ENCODE assay signal across 17 cellular contexts in the genomic region with DNA sequence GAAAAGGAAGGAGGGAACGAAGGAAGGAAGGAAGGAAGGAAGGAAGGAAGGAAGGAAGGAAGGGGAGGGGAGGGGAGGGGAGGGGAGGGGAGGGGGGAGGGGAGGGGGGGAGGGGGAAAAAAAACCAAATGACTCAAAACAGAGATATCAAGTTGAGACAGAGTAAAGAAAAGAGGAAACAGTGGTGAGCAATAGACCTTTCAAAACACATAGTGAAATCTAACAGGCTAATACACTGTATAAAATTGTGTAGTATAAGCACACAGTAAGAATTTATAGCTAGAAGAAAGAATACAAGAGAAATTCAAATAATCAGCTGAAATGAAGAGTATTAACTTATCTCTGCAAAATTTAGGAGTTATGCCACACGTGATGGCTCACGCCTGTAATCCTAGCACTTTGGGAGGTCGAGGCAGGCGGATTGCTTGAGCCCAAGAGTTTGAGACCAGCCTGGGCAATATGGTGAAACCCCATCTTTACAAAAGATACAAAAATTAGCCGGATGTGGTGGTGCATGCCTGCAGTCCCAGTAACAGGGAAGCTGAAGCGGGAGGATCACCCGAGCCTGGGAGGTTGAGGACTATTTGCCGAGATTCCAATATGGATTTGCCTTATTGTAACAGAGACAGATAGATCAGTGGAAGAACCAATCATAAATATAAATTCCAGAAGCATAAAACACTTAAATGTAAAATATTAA. TPM values are rescaled to one million over a fixed set of nuclear protein-coding genes. Genes with fewer than 3 reads are reported as not detected.
A peak's percentile ranks its signal among the peaks of the same experiment; 100 is the strongest.
DNase-seq lines count a peak whose midpoint lies in the region; FAIRE-seq and TF ChIP-seq lines count a peak whose summit lies in the region.
"Had no signal": no experiment of that assay in that cellular context is flagged by ENCODE, and none has a peak within 500 bp of the region (broad histone marks: within the 10 kb centered on the region; RNA-seq: fewer than 3 reads in every experiment).

No MANE protein-coding gene starts in this region.

- DNase-seq in CD1c-positive myeloid dendritic cell (ENCODE audit: extremely low spot score): peak; percentile 54
- peak; percentile 58 for DNase-seq in GM10266 (ENCODE audit: extremely low spot score)
- DNase-seq in SIG-M5 (lab: John Stamatoyannopoulos, UW): peak; percentile 50
- DNase-seq in endothelial cell (ENCODE audit: low spot score): no peak
- no peak for DNase-seq in globus pallidus (ENCODE audit: low spot score)
- no peak for DNase-seq in foreskin melanocyte
- DNase-seq in SHP77 treated with DMSO at 0.1 percent for 48 hours (lab: John Stamatoyannopoulos, UW): no peak
- no peak for DNase-seq in GM12891 (ENCODE audit: insufficient read length, low spot score)
- DNase-seq: activated CD4-positive, alpha-beta T cell treated with anti-CD3 and anti-CD28 coated beads for 4 hours; activated effector memory CD4-positive, alpha-beta T cell treated with Interleukin-2 at 50 U/mL for 16 hours; CD8-positive, alpha-beta T cell; NCI-H1048; NCI-H2171 treated with DMSO at 0.1 percent for 48 hours; retina; upper lobe of left lung had no signal

- FAIRE-seq in GM12891 (lab: Jason Lieb, UNC): no peak
- FAIRE-seq: HTR-8/SVneo had no signal

- no peaks in the 10 kb centered on the region for H3K36me3 Mint-ChIP-seq in endothelial cell (ENCODE audit: low read depth, unreplicated experiment)
- H3K36me3 Mint-ChIP-seq: CD8-positive, alpha-beta T cell had no signal

- H3K4me3 Mint-ChIP-seq in endothelial cell (ENCODE audit: unreplicated experiment): no peak overlapping the region
- H3K4me3 Mint-ChIP-seq: CD8-positive, alpha-beta T cell; nephron had no signal

- H3K27ac Mint-ChIP-seq in endothelial cell (ENCODE audit: unreplicated experiment): peak overlapping the region; percentile 64
- H3K27ac Mint-ChIP-seq: CD8-positive, alpha-beta T cell; nephron had no signal

- H3K27me3 Mint-ChIP-seq in endothelial cell (ENCODE audit: unreplicated experiment): peaks cover 7% of the 10 kb centered on the region

- H3K9me3 Mint-ChIP-seq in endothelial cell (ENCODE audit: unreplicated experiment): no peaks in the 10 kb centered on the region
- H3K9me3 Mint-ChIP-seq: CD8-positive, alpha-beta T cell; nephron had no signal

- H3K4me1 Mint-ChIP-seq in endothelial cell (ENCODE audit: unreplicated experiment): peaks cover 14% of the 10 kb centered on the region
- H3K4me1 Mint-ChIP-seq: nephron had no signal

- no peak for TF ChIP-seq CTCF in GM10266 (IDR thresholded peaks at IDR 0.05; ENCODE audit: control insufficient read depth, insufficient read depth, low read depth, missing control alignments)
- no peak for TF ChIP-seq CTCF in endothelial cell (IDR thresholded peaks at IDR 0.05; ENCODE audit: unreplicated experiment)

- TF ChIP-seq POLR2A in GM12891 (IDR thresholded peaks at IDR 0.05; ENCODE audit: low read depth, low read length): no peak

TF ChIP-seq in GM12891, 5 proteins besides CTCF, POLR2A, EP300 and RAD21:
- TF ChIP-seq PAX5 (IDR thresholded peaks at IDR 0.05; ENCODE audit: insufficient read depth, low read length, severe bottlenecking): no peak
- TF ChIP-seq POU2F2 (IDR thresholded peaks at IDR 0.05; ENCODE audit: low read depth, low read length): no peak
- TF ChIP-seq POLR2AphosphoS5 (IDR thresholded peaks at IDR 0.05; ENCODE audit: low read depth, low read length): no peak
- no peak for TF ChIP-seq TAF1 (IDR thresholded peaks at IDR 0.05; ENCODE audit: low read depth, low read length)
- TF ChIP-seq SPI1 (IDR thresholded peaks at IDR 0.05; ENCODE audit: low read depth, low read length): no peak
TF ChIP-seq in GM12891: peak in this region for 0.

RNA-seq across cellular contexts. Expression of a gene that starts 21.5 kb away (rescaled TPM):
- total RNA-seq in endothelial cell (ENCODE audit: unreplicated experiment): 229 TPM
- polyA plus RNA-seq in GM12891 (2012; ENCODE audit: low read depth, missing spikeins): 11.9 TPM

Comparison
In these comparisons a context has a peak if more than half of its experiments do, and no peak if none do; other contexts are left out.
1. DNase-seq: peak in CD1c-positive myeloid dendritic cell (single experiment), GM10266 (single experiment) and SIG-M5 (single experiment); none in endothelial cell (single experiment), globus pallidus (single experiment), foreskin melanocyte (single experiment), SHP77 treated with DMSO at 0.1 percent for 48 hours (single experiment) and GM12891 (single experiment).